8 cellular contexts compared by ENCODE assay signal in genomic region chr6:57090458-57091067, GRCh38. TPM values are rescaled to one million over a fixed set of nuclear protein-coding genes. Genes with fewer than 3 reads are reported as not detected.
DNase-seq lines count a peak whose midpoint lies in the region; ATAC-seq, FAIRE-seq and TF ChIP-seq lines count a peak whose summit lies in the region.
"Not testable (repeated sequence)": the region's sequence is repeated elsewhere in the genome, so short reads cannot be mapped to it uniquely, and the experiment has no call there.

No MANE protein-coding gene starts in this region.

- not testable (repeated sequence) for H3K9me2 ChIP-seq in HCT116 (ENCODE audit: insufficient read depth)

- not testable (repeated sequence) for TF ChIP-seq RAD21 in A549 (conservative IDR thresholded peaks at IDR 0.05 in 1 of 2, IDR thresholded peaks at IDR 0.05 in 1 of 2); HCT116 (IDR thresholded peaks at IDR 0.05; ENCODE audit: low read depth)

- H3K27ac ChIP-seq in A549, SJSA1: not testable (repeated sequence)
- H3K27ac ChIP-seq in HCT116 (ENCODE audit: low read depth, low read length) (0 out of 2 replicates have a peak overlapping the region, but pooled peaks have one; percentile 45), pancreas (peak overlapping the region in 1 of 4 donors; percentile 68)

- not testable (repeated sequence) for H3K9me3 ChIP-seq in A549; HCT116 (ENCODE audit: control insufficient read depth in 1 of 2, insufficient read depth in 1 of 2, low read depth in 1 of 2, low read length in 2 of 2); SJSA1 (replicated peaks); adipocyte (ENCODE audit: control insufficient read depth, low read length); pancreas

- FAIRE-seq in A549 (lab: Jason Lieb, UNC); pancreas (lab: Jason Lieb, UNC): not testable (repeated sequence)

- TF ChIP-seq CTCF in A549 (IDR thresholded peaks at IDR 0.05); HCT116 (IDR thresholded peaks at IDR 0.05 in 2 of 3, conservative IDR thresholded peaks at IDR 0.05 in 1 of 3; ENCODE audit: borderline replicate concordance in 1 of 3, insufficient read depth in 1 of 3, low read depth in 2 of 3, low read length in 2 of 3); pancreas (IDR thresholded peaks at IDR 0.05): not testable (repeated sequence)

- H3K79me2 ChIP-seq in HCT116 (ENCODE audit: insufficient read depth, low read length) = peaks cover 43% of the 10 kb centered on the region

- DNase-seq in A549 (ENCODE audit: low read depth in 1 of 2, low spot score in 1 of 2); HCT116 (ENCODE audit: low read depth, low spot score); SJSA1 (ENCODE audit: low read depth in 1 of 2, low spot score in 2 of 2); adipocyte (ENCODE audit: low read depth); left cardiac atrium; pancreas: not testable (repeated sequence)

- peak overlapping the region; percentile 65 for H3K9ac ChIP-seq in HCT116 (ENCODE audit: low read length)
- not testable (repeated sequence) for H3K9ac ChIP-seq in adipocyte (ENCODE audit: low read length)

- WGBS in A549 (ENCODE audit: missing lambda C conversion rate) = no CpG with 5 or more reads among the region's 27 CpGs
- no CpG with 5 or more reads among the region's 27 CpGs for WGBS in pancreas, 2 donors

- CTCF ChIA-PET in A549 (lab: Yijun Ruan, JAX); HCT116 (lab: Charles Lee): not testable (repeated sequence)

- H3K36me3 ChIP-seq in HCT116 (ENCODE audit: control insufficient read depth in 1 of 2, insufficient read depth in 2 of 2, low read length in 2 of 2); pancreas: not testable (repeated sequence)
- H3K36me3 ChIP-seq in SJSA1 (peaks cover 29% of the 10 kb centered on the region), adipocyte (ENCODE audit: control insufficient read depth, insufficient read depth, low read length, severe bottlenecking) (peaks cover 23% of the 10 kb centered on the region)

- H3K4me1 ChIP-seq in A549 (peaks cover 19% of the 10 kb centered on the region), HCT116 (ENCODE audit: control insufficient read depth in 1 of 2, insufficient read depth in 2 of 2, low read length in 2 of 2) (peaks cover 4 to 12% of the 10 kb centered on the region in 2 experiments; a peak in 3 of 4 replicates), SJSA1 (replicated peaks) (peaks cover 11% of the 10 kb centered on the region), adipocyte (ENCODE audit: control insufficient read depth, insufficient read depth, low read length) (peaks cover 32% of the 10 kb centered on the region), pancreas (peaks cover 10 to 17% (median 15%) of the 10 kb centered on the region in 3 donors)

- not testable (repeated sequence) for H2AFZ ChIP-seq in HCT116 (ENCODE audit: low read depth, low read length, poor library complexity, severe bottlenecking)

- TF ChIP-seq POLR2A in A549 (IDR thresholded peaks at IDR 0.05; ENCODE audit: low read length); HCT116 (IDR thresholded peaks at IDR 0.05; ENCODE audit: borderline replicate concordance, extremely low read depth, insufficient read depth, insufficient read length): not testable (repeated sequence)

- not testable (repeated sequence) for H3K27me3 ChIP-seq in HCT116 (ENCODE audit: insufficient read depth, low read length); SJSA1 (replicated peaks); adipocyte (replicated peaks; ENCODE audit: control insufficient read depth, insufficient read depth, low read length); pancreas

- TF ChIP-seq EP300 in A549 (IDR thresholded peaks at IDR 0.05) = not testable (repeated sequence)

- peak; percentile 53; a peak in 5 of 6 replicates for ATAC-seq in A549
- ATAC-seq in GM18907 (IDR thresholded peaks at IDR 0.05; ENCODE audit: unreplicated experiment) = peak; percentile 23
- ATAC-seq in HCT116 = not testable (repeated sequence)
- ATAC-seq in HG03135 (IDR thresholded peaks at IDR 0.05; ENCODE audit: unreplicated experiment) = peak; percentile 6
- ATAC-seq in left cardiac atrium = peak; percentile 2 to 19
- peak in 3 of 4 donors; percentile 23 to 49 (median 41) for ATAC-seq in pancreas

- BruUV-seq in HCT116 (replicated peaks; lab: Mats Ljungman, UMichigan) = TSS peak; percentile 67

- not testable (repeated sequence) for H4K20me1 ChIP-seq in HCT116 (ENCODE audit: insufficient read depth)

- RAD21 ChIA-PET in HCT116 (lab: Charles Lee; ENCODE audit: low non-redundant PET in 1 of 2, low total read pairs in 2 of 2, uncharacterized antibody in 2 of 2, unreplicated experiment in 2 of 2) = not testable (repeated sequence)

- peak overlapping the region; percentile 55; the same call in 1 of the 3 replicates for H3K4me3 ChIP-seq in A549
- H3K4me3 ChIP-seq in HCT116 (replicated peaks in 1 of 2; ENCODE audit: low read depth in 1 of 2, low read length in 2 of 2) = peak overlapping the region in 1 of 2 experiments; percentile 61; a peak in 2 of 4 replicates
- H3K4me3 ChIP-seq in SJSA1 = peak overlapping the region; percentile 62
- H3K4me3 ChIP-seq in adipocyte (ENCODE audit: low read length) = peak overlapping the region; percentile 77
- H3K4me3 ChIP-seq in pancreas = peak overlapping the region in 1 of 4 donors; percentile 57

- not testable (repeated sequence) for H3K4me2 ChIP-seq in A549; HCT116 (ENCODE audit: low read length)

- intact Hi-C loops in HCT116 (cut with micrococcal nuclease) = loop anchor here (10.0 kb wide), 1 partner anchor 186 kb away; no protein-coding TSS in a partner anchor
- intact Hi-C loops in left cardiac atrium (cut with DNase I); pancreas (cut with DNase I): not testable (repeated sequence)

- POLR2A ChIA-PET in A549 (lab: Yijun Ruan, JAX); HCT116 (lab: Charles Lee): not testable (repeated sequence)

RNA-seq across cellular contexts. Expression of gene ZNF451, which starts 0.6 kb away (rescaled TPM):
- polyA plus RNA-seq in A549 (2011; rRNA removed) (18.6 and 23.0 TPM in 2 replicates), A549 (2017; fragmentation: RNase III; extraction: RNeasy Plus Mini Kit Qiagen cat#74134 plus additional on column Dnase treatment) (7.6 to 8.9 TPM (median 8.7 TPM) in 3 replicates), pancreas (10 to 100 TPM in 1 of 2 donors, 1 to 10 TPM in 1; 9.4 to 16.8 TPM)
- 4.0 and 4.1 TPM in 2 replicates for polyA plus RNA-seq in A549 (2012; cell fraction: cytosol; rRNA removed)
- polyA plus RNA-seq in A549 (2012; cell fraction: nucleus; rRNA removed) = 3.9 and 4.3 TPM in 2 replicates
- polyA minus RNA-seq in A549 (2011; rRNA and poly(A)+ RNA removed) = 25.9 and 36.0 TPM in 2 replicates
- total RNA-seq in HCT116 (2021; ENCODE audit: unreplicated experiment) (49.1 TPM), left cardiac atrium (10 to 100 TPM; 25.0 to 36.6 TPM), pancreas (10 to 100 TPM; 15.8 to 26.7 (median 21.5) TPM)
- 10.6 and 11.9 TPM in 2 replicates for polyA plus RNA-seq in HCT116 (2012)
- total RNA-seq in SJSA1 (2014; rRNA removed; shearing (Covaris generic)) = 41.9 and 58.3 TPM in 2 replicates

RNA-seq across cellular contexts. Expression of gene KIAA1586, which starts 44.1 kb away (rescaled TPM):
- 4.6 and 6.3 TPM in 2 replicates for polyA plus RNA-seq in A549 (2011; rRNA removed)
- polyA plus RNA-seq in A549 (2012; cell fraction: cytosol; rRNA removed) = 1.0 and 1.3 TPM in 2 replicates
- polyA plus RNA-seq in A549 (2012; cell fraction: nucleus; rRNA removed) = 0.59 and 0.62 TPM in 2 replicates
- 4.4 to 5.0 TPM (median 4.7 TPM) in 3 replicates for polyA plus RNA-seq in A549 (2017; fragmentation: RNase III; extraction: RNeasy Plus Mini Kit Qiagen cat#74134 plus additional on column Dnase treatment)
- polyA minus RNA-seq in A549 (2011; rRNA and poly(A)+ RNA removed) = 1.0 TPM in 2 replicates
- 12.7 TPM for total RNA-seq in HCT116 (2021; ENCODE audit: unreplicated experiment)
- 1.3 and 2.4 TPM in 2 replicates for polyA plus RNA-seq in HCT116 (2012)
- 18.1 and 22.8 TPM in 2 replicates for total RNA-seq in SJSA1 (2014; rRNA removed; shearing (Covaris generic))
- total RNA-seq in left cardiac atrium = 10 to 100 TPM in 1 of 2 donors, 1 to 10 TPM in 1; 8.8 to 11.8 TPM
- total RNA-seq in pancreas = 1 to 10 TPM; 2.3 to 6.7 (median 4.0) TPM
- polyA plus RNA-seq in pancreas = 1 to 10 TPM in 1 of 2 donors, under 1 TPM in 1; 0.99 to 3.4 TPM
